17 cellular contexts compared by ENCODE assay signal in genomic region chr9:136955943-136956335, GRCh38. TPM values are rescaled to one million over a fixed set of nuclear protein-coding genes. Genes with fewer than 3 reads are reported as not detected.
DNase-seq lines count a peak whose midpoint lies in the region; ATAC-seq and TF ChIP-seq lines count a peak whose summit lies in the region.
"Had no signal": no experiment of that assay in that cellular context is flagged by ENCODE, and none has a peak within 500 bp of the region (broad histone marks: within the 10 kb centered on the region; RNA-seq: fewer than 3 reads in every experiment).

No MANE protein-coding gene starts in this region.

- H3K9me3 ChIP-seq in mucosa of descending colon: no peaks in the 10 kb centered on the region
- H3K9me3 ChIP-seq in naive thymus-derived CD4-positive, alpha-beta T cell (ENCODE audit: control insufficient read depth in 2 of 3, low read length in 3 of 3): no peaks in the 10 kb centered on the region

- peaks cover 37 to 52% of the 10 kb centered on the region in 2 donors for H3K4me1 Mint-ChIP-seq in immature natural killer cell
- H3K4me1 Mint-ChIP-seq in naive thymus-derived CD4-positive, alpha-beta T cell: peaks cover 0 to 16% (median 6%) of the 10 kb centered on the region in 7 donors

- peaks cover 4 to 8% (median 5%) of the 10 kb centered on the region in 3 donors for H3K27me3 Mint-ChIP-seq in immature natural killer cell (ENCODE audit: low read depth in 3 of 3)
- H3K27me3 Mint-ChIP-seq in naive thymus-derived CD4-positive, alpha-beta T cell: no peaks in the 10 kb centered on the region
- H3K27me3 Mint-ChIP-seq: CD4-positive, alpha-beta memory T cell had no signal

- no peak overlapping the region for H3K27ac ChIP-seq in naive thymus-derived CD4-positive, alpha-beta T cell (ENCODE audit: low read depth, low read length)
- H3K27ac ChIP-seq: GM23248 had no signal

- no peak for TF ChIP-seq CTCF in mucosa of descending colon (IDR thresholded peaks at IDR 0.05)

- CTCF ChIA-PET in naive thymus-derived CD4-positive, alpha-beta T cell (lab: Charles Lee): no interaction called here

- peaks cover 0 to 5% (median 0%) of the 10 kb centered on the region in 6 donors for H3K9me3 Mint-ChIP-seq in immature natural killer cell
- H3K9me3 Mint-ChIP-seq in naive thymus-derived CD4-positive, alpha-beta T cell: peaks cover 0 to 7% (median 0%) of the 10 kb centered on the region in 11 donors

- H3K4me3 ChIP-seq in mucosa of descending colon: no peak overlapping the region
- H3K4me3 ChIP-seq in naive thymus-derived CD4-positive, alpha-beta T cell (ENCODE audit: low read length): no peak overlapping the region
- H3K4me3 ChIP-seq: GM23248 had no signal

- POLR2A ChIA-PET in naive thymus-derived CD4-positive, alpha-beta T cell (lab: Charles Lee): no interaction called here

- intact Hi-C loops in left ventricle myocardium superior (cut with micrococcal nuclease) (no loop called here), cardiac septum (cut with DNase I) (no loop called here), mucosa of descending colon (cut with DNase I, micrococcal nuclease) (no loop called here)
- intact Hi-C loops in naive thymus-derived CD4-positive, alpha-beta T cell (cut with micrococcal nuclease): no loop called here

- DNase-seq in left ventricle myocardium superior (peak; percentile 20), cardiac septum (ENCODE audit: low spot score) (no peak), immature natural killer cell (no peak), mucosa of descending colon (peak in 2 of 3 donors; percentile 22 to 37)
- DNase-seq in naive thymus-derived CD4-positive, alpha-beta T cell: no peak
- DNase-seq: C1 segment of cervical spinal cord, COR-L47, DMS153, DND-41, GM23248, H7, HCEC 1CT had no signal

- H3K4me3 Mint-ChIP-seq in immature natural killer cell: peak overlapping the region in 2 of 5 donors; percentile 24 to 45
- no peak overlapping the region for H3K4me3 Mint-ChIP-seq in naive thymus-derived CD4-positive, alpha-beta T cell

- no peaks in the 10 kb centered on the region for H3K27me3 ChIP-seq in naive thymus-derived CD4-positive, alpha-beta T cell (ENCODE audit: control insufficient read depth in 2 of 2, insufficient read depth in 2 of 2, low read length in 2 of 2)

- peaks cover 9% of the 10 kb centered on the region for H3K4me1 ChIP-seq in mucosa of descending colon (ENCODE audit: low read depth)
- H3K4me1 ChIP-seq in naive thymus-derived CD4-positive, alpha-beta T cell (ENCODE audit: control insufficient read depth in 2 of 2, insufficient read depth in 2 of 2, low read length in 2 of 2): peaks cover 0 to 27% of the 10 kb centered on the region in 2 donors

- H3K36me3 ChIP-seq in mucosa of descending colon (ENCODE audit: low read depth): no peaks in the 10 kb centered on the region
- H3K36me3 ChIP-seq in naive thymus-derived CD4-positive, alpha-beta T cell (ENCODE audit: control insufficient read depth in 2 of 3, insufficient read depth in 3 of 3, low read length in 3 of 3): no peaks in the 10 kb centered on the region

- H3K27ac Mint-ChIP-seq in immature natural killer cell: peak overlapping the region in 4 of 6 donors; percentile 30 to 87 (median 65)
- no peak overlapping the region for H3K27ac Mint-ChIP-seq in naive thymus-derived CD4-positive, alpha-beta T cell

- H3K36me3 Mint-ChIP-seq in immature natural killer cell: peaks cover 6 to 7% (median 7%) of the 10 kb centered on the region in 3 donors
- no peaks in the 10 kb centered on the region for H3K36me3 Mint-ChIP-seq in naive thymus-derived CD4-positive, alpha-beta T cell

- ATAC-seq in left ventricle myocardium superior (no peak), mucosa of descending colon (no peak), GM18907 (IDR thresholded peaks at IDR 0.05; ENCODE audit: unreplicated experiment) (no peak)
- ATAC-seq in naive thymus-derived CD4-positive, alpha-beta T cell: no peak

RNA-seq across cellular contexts. Expression of gene LCN12, which starts 3.9 kb away (rescaled TPM):
- 3.6 TPM for total RNA-seq in left ventricle myocardium superior
- 20.7 TPM for total RNA-seq in cardiac septum
- not detected for polyA plus RNA-seq in immature natural killer cell
- total RNA-seq in mucosa of descending colon: 10 to 100 TPM in 1 of 3 donors, 1 to 10 TPM in 2; 6.8 to 10.7 (median 7.6) TPM
- total RNA-seq in naive thymus-derived CD4-positive, alpha-beta T cell: 1 to 10 TPM in 4 of 5 experiments, under 1 TPM in 1; 0.89 to 4.9 (median 2.6) TPM
- polyA plus RNA-seq in naive thymus-derived CD4-positive, alpha-beta T cell: not detected
- total RNA-seq: A673, GM23248 had no signal
- polyA plus RNA-seq: CD4-positive, alpha-beta memory T cell; GM23248 had no signal

RNA-seq across cellular contexts. Expression of gene C8G, which starts 10.9 kb away (rescaled TPM):
- total RNA-seq in left ventricle myocardium superior: 2.2 TPM
- total RNA-seq in cardiac septum: 3.4 TPM
- polyA plus RNA-seq in immature natural killer cell: 1 to 10 TPM; 1.7 to 5.1 (median 2.1) TPM
- 10 to 100 TPM in 2 of 3 donors, 1 to 10 TPM in 1; 3.2 to 15.4 (median 10.4) TPM for total RNA-seq in mucosa of descending colon
- total RNA-seq in naive thymus-derived CD4-positive, alpha-beta T cell: 1 to 10 TPM in 3 of 5 experiments, under 1 TPM in 2; 0.77 to 3.6 (median 1.4) TPM
- not detected for polyA plus RNA-seq in naive thymus-derived CD4-positive, alpha-beta T cell
- total RNA-seq: A172, GM23248, H7 had no signal

RNA-seq across cellular contexts. Expression of gene FBXW5, which starts 11.4 kb away (rescaled TPM):
- total RNA-seq in left ventricle myocardium superior (162 TPM), cardiac septum (162 TPM), mucosa of descending colon (100 to 1,000 TPM; 127 to 197 (median 142) TPM)
- 100 to 1,000 TPM; 120 to 211 (median 120) TPM for polyA plus RNA-seq in immature natural killer cell
- 100 to 1,000 TPM in 1 of 5 experiments, 10 to 100 TPM in 4; 54.3 to 105 (median 94.5) TPM for total RNA-seq in naive thymus-derived CD4-positive, alpha-beta T cell
- polyA plus RNA-seq in naive thymus-derived CD4-positive, alpha-beta T cell: 100 to 1,000 TPM in 1 of 2 donors, 10 to 100 TPM in 1; 59.1 to 113 TPM

RNA-seq across cellular contexts. Expression of gene PTGDS, which starts 21.4 kb away (rescaled TPM):
- 5,424 TPM for total RNA-seq in left ventricle myocardium superior
- 1,323 TPM for total RNA-seq in cardiac septum
- 100 to 1,000 TPM in 2 of 3 donors, 10 to 100 TPM in 1; 93.2 to 201 (median 164) TPM for polyA plus RNA-seq in immature natural killer cell
- total RNA-seq in mucosa of descending colon: 10 to 100 TPM in 2 of 3 donors, 1 to 10 TPM in 1; 2.5 to 45.4 (median 16.1) TPM
- total RNA-seq in naive thymus-derived CD4-positive, alpha-beta T cell: 10 to 100 TPM in 1 of 5 experiments, 1 to 10 TPM in 3, under 1 TPM in 1; 0.97 to 68.7 (median 4.3) TPM
- not detected for polyA plus RNA-seq in naive thymus-derived CD4-positive, alpha-beta T cell
- total RNA-seq: A172, A673, GM23248 had no signal

RNA-seq across cellular contexts. Expression of gene LCNL1, which starts 26.9 kb away (rescaled TPM):
- total RNA-seq in left ventricle myocardium superior: 18.3 TPM
- 5.9 TPM for total RNA-seq in cardiac septum
- polyA plus RNA-seq in immature natural killer cell: not detected
- under 1 TPM in 2 of 3 donors, not detected in 1; 0.17 to 0.76 TPM for total RNA-seq in mucosa of descending colon
- 1 to 10 TPM in 1 of 5 experiments, under 1 TPM in 2, not detected in 2; 0.12 to 1.9 (median 0.13) TPM for total RNA-seq in naive thymus-derived CD4-positive, alpha-beta T cell
- not detected for polyA plus RNA-seq in naive thymus-derived CD4-positive, alpha-beta T cell
- total RNA-seq: A172, A673, GM23248, H1 had no signal
- polyA plus RNA-seq: CD4-positive, alpha-beta memory T cell; GM23248 had no signal

Comparison
In these comparisons a context has a peak if more than half of its experiments do, and no peak if none do; other contexts are left out.
1. DNase-seq: peak in left ventricle myocardium superior (single experiment) and mucosa of descending colon (2 of 3); none in cardiac septum (single experiment), immature natural killer cell (0 of 3) and naive thymus-derived CD4-positive, alpha-beta T cell (0 of 9).
2. H3K27ac Mint-ChIP-seq: peak in immature natural killer cell (4 of 6); none in naive thymus-derived CD4-positive, alpha-beta T cell (0 of 9).